Comparison of ENCODE assay signal across 8 cellular contexts in genomic region chr16:50281391-50282009, GRCh38. TPM values are rescaled to one million over a fixed set of nuclear protein-coding genes. Genes with fewer than 3 reads are reported as not detected.
DNase-seq lines count a peak whose midpoint lies in the region; ATAC-seq, FAIRE-seq and TF ChIP-seq lines count a peak whose summit lies in the region.

No MANE protein-coding gene starts in this region.

- H4K91ac ChIP-seq in H1 (replicated peaks; ENCODE audit: insufficient read length, low read length) (no peak overlapping the region), H9 (ENCODE audit: insufficient read length, low read depth, low read length) (no peak overlapping the region)

- H3K56ac ChIP-seq in H1 (replicated peaks; ENCODE audit: insufficient read length, low read depth, low read length) (no peak overlapping the region), H9 (ENCODE audit: insufficient read length, low read depth, low read length) (no peak overlapping the region)

- H3K79me1 ChIP-seq in H1 (ENCODE audit: low read depth, low read length) (no peaks in the 10 kb centered on the region), H9 (ENCODE audit: insufficient read depth, low read depth, low read length, poor library complexity, severe bottlenecking) (no peaks in the 10 kb centered on the region)

- H3K4me2 ChIP-seq in H1 (ENCODE audit: insufficient read depth in 1 of 2, low read depth in 2 of 2, low read length in 2 of 2), result no peak overlapping the region
- no peak overlapping the region for H3K4me2 ChIP-seq in H9 (ENCODE audit: insufficient read depth, insufficient read length, low read length)

- H2AK5ac ChIP-seq in H1 (ENCODE audit: low read depth, low read length) (no peak overlapping the region), H9 (ENCODE audit: insufficient read length, low read length) (no peak overlapping the region)

- H3K18ac ChIP-seq in H1 (ENCODE audit: extremely low read depth, low read length) (no peak overlapping the region), H9 (ENCODE audit: insufficient read length, low read depth, low read length) (no peak overlapping the region)

- DNase-seq in NCI-H2171 treated with DMSO at 0.1 percent for 48 hours (lab: John Stamatoyannopoulos, UW) (peak; percentile 2), NCI-H2171 (lab: John Stamatoyannopoulos, UW) (no peak), H1 (ENCODE audit: low read depth in 1 of 2, low spot score in 2 of 2) (no peak), spleen (peak; percentile 84), NCI-H226 (no peak), H9 (no peak), C1 segment of cervical spinal cord (lab: John Stamatoyannopoulos, UW) (no peak)

- H3K36me3 ChIP-seq in H1 (ENCODE audit: control insufficient read depth in 2 of 4, insufficient read depth in 4 of 4, low read length in 3 of 4) (no peaks in the 10 kb centered on the region), spleen (peaks cover 0 to 4% (median 0%) of the 10 kb centered on the region in 6 donors)

- ATAC-seq in HG03571 (IDR thresholded peaks at IDR 0.05; ENCODE audit: unreplicated experiment), result peak; percentile 16

- H2AFZ ChIP-seq in H1 (ENCODE audit: low read length), result no peak overlapping the region
- no peak overlapping the region for H2AFZ ChIP-seq in H9 (ENCODE audit: low read length)

- H3K36me3 Mint-ChIP-seq in H9 (ENCODE audit: insufficient read depth in 1 of 3, low read depth in 3 of 3), result peaks cover 0 to 12% (median 0%) of the 10 kb centered on the region in 3 experiments; a peak in 3 of 7 replicates

- no peak overlapping the region for H3K9ac ChIP-seq in H1 (replicated peaks in 1 of 4; ENCODE audit: extremely low read depth in 1 of 4, low read depth in 3 of 4, low read length in 3 of 4)
- no peak overlapping the region for H3K9ac ChIP-seq in H9 (ENCODE audit: extremely low read depth, insufficient read length, low read length)

- peaks cover 0 to 3% of the 10 kb centered on the region in 2 experiments for H4K20me1 ChIP-seq in H1 (replicated peaks in 1 of 2; ENCODE audit: control insufficient read depth in 1 of 2, insufficient read depth in 2 of 2, low read length in 2 of 2)
- H4K20me1 ChIP-seq in H9 (ENCODE audit: control insufficient read depth, insufficient read depth, insufficient read length), result no peaks in the 10 kb centered on the region

- H2BK20ac ChIP-seq in H1 (ENCODE audit: low read length) (0 out of 2 replicates have a peak overlapping the region, but pooled peaks have one; percentile 32), H9 (ENCODE audit: low read depth, low read length, poor library complexity, severe bottlenecking) (no peak overlapping the region)

- CTCF ChIA-PET in H1 (lab: Charles Lee; ENCODE audit: partially characterized antibody), result interaction anchor here (0.5 to 1.5 kb wide), 7 partner anchors 18 to 390 kb away, joined by 3 to 6 read pairs (median 3); no protein-coding TSS in a partner anchor

- H3K4ac ChIP-seq in H1 (replicated peaks; ENCODE audit: insufficient read length, low read depth, low read length) (no peak overlapping the region), H9 (ENCODE audit: low read depth, low read length) (no peak overlapping the region)

- no peak overlapping the region for H2BK15ac ChIP-seq in H1 (ENCODE audit: low read length)
- no peak overlapping the region for H2BK15ac ChIP-seq in H9 (ENCODE audit: low read depth, low read length)

- H3K4me1 ChIP-seq in H1 (replicated peaks in 1 of 4; ENCODE audit: control insufficient read depth in 3 of 4, insufficient read depth in 4 of 4, low read length in 3 of 4) (peaks cover 0 to 7% (median 0%) of the 10 kb centered on the region in 4 experiments; a peak in 1 of 7 replicates), spleen (peaks cover 63 to 100% (median 93%) of the 10 kb centered on the region in 6 donors), H9 (ENCODE audit: insufficient read depth, low read length) (0 out of 2 replicates have a peak, but pooled peaks cover 3% of the 10 kb centered on the region)

- H3K4me1 Mint-ChIP-seq in H9, result peaks cover 16 to 20% of the 10 kb centered on the region in 2 experiments

- WGBS in H1 (ENCODE audit: extremely low coverage in 1 of 2, insufficient coverage in 1 of 2, insufficient read length in 1 of 2, insufficient replicate concordance in 2 of 2, low coverage in 1 of 2, low lambda C conversion rate in 2 of 2, missing lambda C conversion rate in 1 of 2), 2 experiments, result 93% methylated on average over 20 of the region's 21 CpGs; no CpG with 5 or more reads in 1 of the 2 experiments
- WGBS in spleen, 5 donors, result 17 to 33% (median 30%) methylated on average over 17 to 21 of the region's 21 CpGs
- no CpG with 5 or more reads among the region's 21 CpGs for WGBS in H9 (ENCODE audit: extremely low coverage, insufficient read length, low lambda C conversion rate)

- H2BK120ac ChIP-seq in H1 (replicated peaks; ENCODE audit: low read depth, low read length) (no peak overlapping the region), H9 (ENCODE audit: low read depth, low read length, poor library complexity, severe bottlenecking) (no peak overlapping the region)

- H3K4me3 ChIP-seq in H1 (ENCODE audit: extremely low read depth in 1 of 4, insufficient read depth in 2 of 4, low read depth in 3 of 4, low read length in 4 of 4) (no peak overlapping the region), spleen (peak overlapping the region in 6 of 8 donors; percentile 15 to 61 (median 26))

- no peak for TF ChIP-seq RAD21 in H1 (IDR thresholded peaks at IDR 0.05 in 1 of 2, conservative IDR thresholded peaks at IDR 0.05 in 1 of 2; ENCODE audit: low read depth in 2 of 2, low read length in 2 of 2)

- POLR2A ChIA-PET in H1 (lab: Charles Lee; ENCODE audit: partially characterized antibody), result interaction anchor here (0.8 kb wide), 1 partner anchor 12 kb away, joined by 3 read pairs; no protein-coding TSS in a partner anchor

- H3K79me2 ChIP-seq in H1 (ENCODE audit: control insufficient read depth in 1 of 2, insufficient read depth in 2 of 2, low read length in 2 of 2) (no peaks in the 10 kb centered on the region), H9 (ENCODE audit: insufficient read depth, low read length) (no peaks in the 10 kb centered on the region)

- no peak overlapping the region for H4K5ac ChIP-seq in H1 (ENCODE audit: insufficient read length, low read depth, low read length)
- H4K5ac ChIP-seq in H9 (ENCODE audit: insufficient read length, low read depth, low read length), result no peak overlapping the region

- H2BK12ac ChIP-seq in H1 (ENCODE audit: low read depth, low read length) (no peak overlapping the region), H9 (ENCODE audit: insufficient read length, low read depth, low read length) (no peak overlapping the region)

- H3K9me3 ChIP-seq in H1 (ENCODE audit: insufficient read depth in 2 of 2, low read depth in 1 of 2, low read length in 1 of 2), result peaks cover 2% of the 10 kb centered on the region in 2 experiments; a peak in 3 of 4 replicates
- peaks cover 0 to 3% (median 0%) of the 10 kb centered on the region in 8 donors for H3K9me3 ChIP-seq in spleen
- H3K9me3 ChIP-seq in H9 (ENCODE audit: control insufficient read depth, low read depth, low read length), result no peaks in the 10 kb centered on the region

- H3K23ac ChIP-seq in H1 (ENCODE audit: insufficient read length), result no peak overlapping the region
- H3K23ac ChIP-seq in H9 (ENCODE audit: insufficient read length, low read depth, low read length), result no peak overlapping the region

- no peak overlapping the region; the same call in 1 of the 2 replicates for H3K27ac ChIP-seq in H1 (ENCODE audit: low read depth, low read length)
- peak overlapping the region; percentile 71 to 98 (median 90) for H3K27ac ChIP-seq in spleen
- H3K27ac ChIP-seq in H9 (ENCODE audit: insufficient read length, low read depth, low read length), result no peak overlapping the region

- H3K27me3 ChIP-seq in H1 (replicated peaks in 1 of 4; ENCODE audit: control insufficient read depth in 3 of 4, extremely low read depth in 1 of 4, insufficient read depth in 3 of 4, low read length in 3 of 4), result no peaks in the 10 kb centered on the region
- no peaks in the 10 kb centered on the region for H3K27me3 ChIP-seq in spleen (replicated peaks in 1 of 7)
- H3K27me3 ChIP-seq in H9 (ENCODE audit: insufficient read depth, low read length), result no peaks in the 10 kb centered on the region

- no peak for TF ChIP-seq POLR2A in H1 (IDR thresholded peaks at IDR 0.05; ENCODE audit: control extremely low read depth in 1 of 2, low read depth in 2 of 2, low read length in 2 of 2)
- TF ChIP-seq POLR2A in spleen (IDR thresholded peaks at IDR 0.05), result no peak

- no peak overlapping the region for H3T11ph ChIP-seq in H9 (ENCODE audit: low read length)

- no peak for FAIRE-seq in H1 (lab: Jason Lieb, UNC)

- no peak overlapping the region for H3K4me3 Mint-ChIP-seq in H9

- no peaks in the 10 kb centered on the region for H3K23me2 ChIP-seq in H1 (ENCODE audit: low read depth, low read length)
- H3K23me2 ChIP-seq in H9 (ENCODE audit: insufficient read length, low read depth, low read length, poor library complexity, severe bottlenecking), result no peaks in the 10 kb centered on the region

- H2BK5ac ChIP-seq in H1 (ENCODE audit: low read depth, low read length), result no peak overlapping the region
- no peak overlapping the region for H2BK5ac ChIP-seq in H9 (ENCODE audit: insufficient read length, low read length)

- no peak overlapping the region for H3K27ac Mint-ChIP-seq in H9

- intact Hi-C loops in spleen (cut with DNase I; ENCODE audit: low total_unique reads), result no loop called here

- no peaks in the 10 kb centered on the region; the same call in 1 of the 2 replicates for H3K27me3 Mint-ChIP-seq in H9 (ENCODE audit: low read depth)

- H3K9me3 Mint-ChIP-seq in H9, result peaks cover 1 to 7% of the 10 kb centered on the region in 2 experiments; a peak in 4 of 5 replicates

- TF ChIP-seq CTCF in H1 (IDR thresholded peaks at IDR 0.05; ENCODE audit: control extremely low read depth in 1 of 3, insufficient read depth in 1 of 3, low read depth in 1 of 3, low read length in 3 of 3) (no peak), spleen (IDR thresholded peaks at IDR 0.05 in 8 of 11, conservative IDR thresholded peaks at IDR 0.05 in 3 of 11) (no peak), H9 (conservative IDR thresholded peaks at IDR 0.05) (no peak)

- H4K8ac ChIP-seq in H1 (ENCODE audit: extremely low read depth, insufficient read depth, low read length) (peak overlapping the region; percentile 36; the same call in 1 of the 2 replicates), H9 (replicated peaks; ENCODE audit: insufficient read length, low read depth, low read length) (no peak overlapping the region)

- TF ChIP-seq EP300 in H1 (IDR thresholded peaks at IDR 0.05; ENCODE audit: borderline replicate concordance in 1 of 2, low read depth in 2 of 2, low read length in 2 of 2), result no peak

- no peak overlapping the region for H3K14ac ChIP-seq in H1 (ENCODE audit: insufficient read length)
- no peak overlapping the region; the same call in 1 of the 2 replicates for H3K14ac ChIP-seq in H9 (ENCODE audit: insufficient read depth, low read length)

RNA-seq across cellular contexts. Expression of gene ADCY7, which starts 15.1 kb away (rescaled TPM):
- 4.7 and 5.1 TPM in 2 replicates for total RNA-seq in H1 (2021; fragmentation: NEBNext Ultra II Directional; extraction: Animal tissue kit (Norgen Biotek cat#: 25700))
- 2.4 and 5.5 TPM in 2 replicates for polyA plus RNA-seq in H1 (2011; rRNA removed)
- 4.9 TPM for polyA plus RNA-seq in H1 (2011; cell fraction: cytosol; rRNA removed)
- 13.5 TPM for polyA plus RNA-seq in H1 (2011; cell fraction: nucleus; rRNA removed)
- polyA plus RNA-seq in H1 (2012, experiment 1 of 2), result 2.0 to 4.3 TPM (median 2.9 TPM) in 4 replicates
- polyA plus RNA-seq in H1 (2012, experiment 2 of 2), result 0.45 TPM
- polyA plus RNA-seq in H1 (2013, experiment 1 of 2), result 1.8 TPM
- 1.7 TPM for polyA plus RNA-seq in H1 (2013, experiment 2 of 2)
- polyA minus RNA-seq in H1 (2011; rRNA and poly(A)+ RNA removed), result 6.9 and 7.2 TPM in 2 replicates
- polyA minus RNA-seq in H1 (2011; cell fraction: cytosol; rRNA and poly(A)+ RNA removed), result 7.3 TPM
- polyA minus RNA-seq in H1 (2011; cell fraction: nucleus; rRNA and poly(A)+ RNA removed), result 6.4 TPM
- 100 to 1,000 TPM in 5 of 7 donors, 10 to 100 TPM in 2; 68.6 to 158 (median 126) TPM for total RNA-seq in spleen
- 10 to 100 TPM in 2 of 3 donors, 1 to 10 TPM in 1; 9.8 to 32.3 (median 16.3) TPM for polyA plus RNA-seq in spleen
- 2.6 and 4.0 TPM in 2 replicates for total RNA-seq in H9 (2021)

Comparison
In these comparisons a context has a peak if more than half of its experiments do, and no peak if none do; other contexts are left out.
1. DNase-seq: peak in NCI-H2171 treated with DMSO at 0.1 percent for 48 hours (single experiment) and spleen (single experiment); none in NCI-H2171 (single experiment), H1 (0 of 2), NCI-H226 (single experiment), H9 (single experiment) and C1 segment of cervical spinal cord (0 of 14).
2. H3K27ac ChIP-seq: peak in spleen (8 of 8); none in H1 (single experiment) and H9 (single experiment).
3. H3K4me3 ChIP-seq: peak in spleen (6 of 8); none in H1 (0 of 4).
4. RNA of gene ADCY7, which starts 15.1 kb away (total RNA-seq): 68.6 to 158 TPM in spleen; 4.7 to 5.1 TPM in H1 and 2.6 to 4.0 TPM in H9; every median in the first group is over 10 times any median in the second.